18 cellular contexts compared by ENCODE assay signal in genomic region chr19:19530423-19530804, GRCh38. TPM values are rescaled to one million over a fixed set of nuclear protein-coding genes. Genes with fewer than 3 reads are reported as not detected.
DNase-seq lines count a peak whose midpoint lies in the region; ATAC-seq and TF ChIP-seq lines count a peak whose summit lies in the region.
"Had no signal": no experiment of that assay in that cellular context is flagged by ENCODE, and none has a peak within 500 bp of the region (broad histone marks: within the 10 kb centered on the region; RNA-seq: fewer than 3 reads in every experiment).

No MANE protein-coding gene starts in this region.

- ATAC-seq in right lobe of liver = no peak
- ATAC-seq: heart left ventricle, right cardiac atrium had no signal

- H3K27me3 ChIP-seq in H7 (ENCODE audit: control insufficient read depth, insufficient read depth, low read length) (no peaks in the 10 kb centered on the region), adipocyte (replicated peaks; ENCODE audit: control insufficient read depth, insufficient read depth, low read length) (no peaks in the 10 kb centered on the region), right lobe of liver (no peaks in the 10 kb centered on the region)
- H3K27me3 ChIP-seq: heart left ventricle, neutrophil, uterus had no signal

- TF ChIP-seq POLR2A in right lobe of liver (IDR thresholded peaks at IDR 0.05) = no peak

- peaks cover 6% of the 10 kb centered on the region for H3K36me3 ChIP-seq in H7 (replicated peaks; ENCODE audit: control insufficient read depth, insufficient read depth, low read length)
- H3K36me3 ChIP-seq in adipocyte (ENCODE audit: control insufficient read depth, insufficient read depth, low read length, severe bottlenecking) = peaks cover 19% of the 10 kb centered on the region
- peaks cover 0 to 5% (median 2%) of the 10 kb centered on the region in 4 donors for H3K36me3 ChIP-seq in right lobe of liver
- H3K36me3 ChIP-seq: uterus had no signal

- intact Hi-C loops in right lobe of liver (cut with DNase I) = loop anchor here (5.0 kb wide), 1 partner anchor 117 kb away; no protein-coding TSS in a partner anchor

- DNase-seq in AG08396 (ENCODE audit: low spot score) (peak; percentile 73), H7 (peak; percentile 85), adipocyte (ENCODE audit: low read depth) (no peak), iris pigment epithelial cell (ENCODE audit: low read depth) (peak; percentile 14), activated gamma-delta T cell treated with Interleukin-2 at 50 U/mL for 16 hours (no peak), right lobe of liver (no peak), cerebellum (ENCODE audit: low spot score) (no peak), SHP77 (lab: John Stamatoyannopoulos, UW) (no peak)
- DNase-seq: activated naive CD8-positive, alpha-beta T cell treated with anti-CD3 and anti-CD28 coated beads, Interleukin-2, amount 10 ng/mL, durations not matched to agents 7 days and 5 days; activated T-cell treated with anti-CD3 and anti-CD28 coated beads, Interleukin-2, amount 50 U/mL, for 1 hour; esophagus squamous epithelium; heart left ventricle; kidney glomerular epithelial cell; NCI-H2029 treated with DMSO at 0.1 percent for 48 hours; NCI-H510A treated with DMSO at 0.1 percent for 48 hours; right cardiac atrium; uterus had no signal

- no peak overlapping the region for H3K27ac ChIP-seq in right lobe of liver
- H3K27ac ChIP-seq: esophagus squamous epithelium, heart left ventricle, neutrophil, uterus had no signal

- H3K9me3 ChIP-seq in adipocyte (ENCODE audit: control insufficient read depth, low read length) (no peaks in the 10 kb centered on the region), right lobe of liver (no peaks in the 10 kb centered on the region)
- H3K9me3 ChIP-seq: esophagus squamous epithelium, heart left ventricle, neutrophil, uterus had no signal

- H3K9ac ChIP-seq in adipocyte (ENCODE audit: low read length) = peak overlapping the region; percentile 7

- H3K4me3 ChIP-seq in H7 (ENCODE audit: insufficient read depth, low read depth, low read length) (no peak overlapping the region), adipocyte (ENCODE audit: low read length) (no peak overlapping the region), right lobe of liver (no peak overlapping the region)
- H3K4me3 ChIP-seq: esophagus squamous epithelium, heart left ventricle, uterus had no signal

- H3K4me1 ChIP-seq in adipocyte (ENCODE audit: control insufficient read depth, insufficient read depth, low read length) = peaks cover 12% of the 10 kb centered on the region
- H3K4me1 ChIP-seq in right lobe of liver = peaks cover 0 to 3% (median 0%) of the 10 kb centered on the region in 4 donors

- no peak for TF ChIP-seq CTCF in right lobe of liver (IDR thresholded peaks at IDR 0.05)

- 62% methylated on average over 5 of the region's 9 CpGs for WGBS in right lobe of liver (ENCODE audit: insufficient coverage, low coverage, low lambda C conversion rate, missing lambda C conversion rate)

RNA-seq across cellular contexts. Expression of gene YJEFN3, which starts 1.7 kb away (rescaled TPM):
- total RNA-seq in H7 (2014; rRNA removed; shearing (Covaris generic)) = 0.74 and 1.2 TPM in 2 replicates
- total RNA-seq in right lobe of liver = 1 to 10 TPM in 4 of 6 experiments, under 1 TPM in 2; 0.31 to 4.2 (median 1.8) TPM
- 2.8 TPM for total RNA-seq in cerebellum

RNA-seq across cellular contexts. Expression of gene CILP2, which starts 7.7 kb away (rescaled TPM):
- total RNA-seq in H7 (2014; rRNA removed; shearing (Covaris generic)) = 4.4 and 7.0 TPM in 2 replicates
- total RNA-seq in right lobe of liver = under 1 TPM in 4 of 6 experiments, not detected in 2; 0.05 to 0.33 (median 0.19) TPM
- total RNA-seq in cerebellum = 0.64 TPM

RNA-seq across cellular contexts. Expression of gene NDUFA13, which starts 14.4 kb away (rescaled TPM):
- total RNA-seq in H7 (2014; rRNA removed; shearing (Covaris generic)) = 249 and 291 TPM in 2 replicates
- total RNA-seq in right lobe of liver = 100 to 1,000 TPM in 4 of 6 experiments, 10 to 100 TPM in 2; 20.8 to 202 (median 154) TPM
- 70.6 TPM for total RNA-seq in cerebellum

RNA-seq across cellular contexts. Expression of gene TSSK6, which starts 15.1 kb away (rescaled TPM):
- total RNA-seq in H7 (2014; rRNA removed; shearing (Covaris generic)) = 4.7 and 9.8 TPM in 2 replicates
- total RNA-seq in right lobe of liver (1 to 10 TPM in 4 of 6 experiments, under 1 TPM in 2; 0.53 to 2.9 (median 1.1) TPM), cerebellum (1.2 TPM)

Comparison
In these comparisons a context has a peak if more than half of its experiments do, and no peak if none do; other contexts are left out.
1. DNase-seq: peak in AG08396 (single experiment), H7 (single experiment) and iris pigment epithelial cell (single experiment); none in adipocyte (single experiment), activated gamma-delta T cell treated with Interleukin-2 at 50 U/mL for 16 hours (single experiment), right lobe of liver (0 of 3), cerebellum (single experiment) and SHP77 (0 of 2).